ENCODE assay signal across 29 cellular contexts in the genomic region with DNA sequence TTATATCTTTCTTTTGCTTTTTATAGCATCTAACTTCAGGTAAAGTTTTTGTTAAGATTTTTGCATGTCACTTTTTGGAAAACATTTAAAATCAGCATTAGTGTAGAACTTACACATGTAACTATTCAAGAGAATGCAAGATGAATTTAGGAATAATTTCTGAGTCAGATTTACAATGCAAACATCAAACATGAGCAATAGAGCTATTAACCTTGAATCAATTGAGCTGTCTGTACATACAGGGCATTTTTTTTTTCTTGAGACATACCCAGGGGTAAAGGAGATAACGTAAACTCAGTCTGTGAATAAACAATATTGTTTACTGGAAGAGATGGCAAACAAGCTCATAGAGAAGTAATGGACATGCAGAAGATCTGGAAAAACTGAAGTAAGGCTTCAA.
"Had no signal": no experiment of that assay in that cellular context is flagged by ENCODE, and none has a peak within 500 bp of the region (broad histone marks: within the 10 kb centered on the region; RNA-seq: fewer than 3 reads in every experiment).

No MANE protein-coding gene starts in this region.

- H3K36me3 Mint-ChIP-seq: stimulated activated effector memory CD8-positive, alpha-beta T cell treated with anti-CD3 and anti-CD28 coated beads, Interleukin-12 subunit alpha, Interleukin-12 subunit beta, amount 100 ng/mL, for 72 hours; stimulated activated memory B cell treated with anti-CD40 and anti-IgM and Interleukin-4, amounts not matched to agents 10 μg/mL and 1 μg/mL and 100 μg/mL, for 72 hours; stimulated activated naive B cell treated with anti-CD40 and anti-IgM and Interleukin-4, amounts not matched to agents 10 μg/mL and 1 μg/mL and 100 μg/mL, for 72 hours; type B pancreatic cell had no signal

- H3K4me3 Mint-ChIP-seq: stimulated activated effector memory CD8-positive, alpha-beta T cell treated with anti-CD3 and anti-CD28 coated beads, Interleukin-12 subunit alpha, Interleukin-12 subunit beta, amount 100 ng/mL, for 72 hours; stimulated activated memory B cell treated with anti-CD40 and anti-IgM and Interleukin-4, amounts not matched to agents 10 μg/mL and 1 μg/mL and 100 μg/mL, for 72 hours; stimulated activated naive B cell treated with anti-CD40 and anti-IgM and Interleukin-4, amounts not matched to agents 10 μg/mL and 1 μg/mL and 100 μg/mL, for 72 hours; stimulated activated naive CD8-positive, alpha-beta T cell treated with anti-CD3 and anti-CD28 coated beads, Interleukin-15, amount 100 ng/mL, for 72 hours; stimulated activated naive CD8-positive, alpha-beta T cell treated with anti-CD3 and anti-CD28 coated beads, Interleukin-15, Interleukin-2, amounts not matched to agents 100 ng/mL and 50 ng/mL, for 24 hours; type B pancreatic cell had no signal

- H3K9me3 ChIP-seq: suprapubic skin, testis, thoracic aorta, thyroid gland, tibial artery, tibial nerve, transverse colon, upper lobe of left lung, upper lobe of right lung, uterus, vagina had no signal

- H3K27ac Mint-ChIP-seq: stimulated activated effector memory CD8-positive, alpha-beta T cell treated with anti-CD3 and anti-CD28 coated beads, Interleukin-12 subunit alpha, Interleukin-12 subunit beta, amount 100 ng/mL, for 72 hours; stimulated activated memory B cell treated with anti-CD40 and anti-IgM and Interleukin-4, amounts not matched to agents 10 μg/mL and 1 μg/mL and 100 μg/mL, for 72 hours; stimulated activated naive B cell treated with anti-CD40 and anti-IgM and Interleukin-4, amounts not matched to agents 10 μg/mL and 1 μg/mL and 100 μg/mL, for 72 hours; stimulated activated naive CD8-positive, alpha-beta T cell treated with anti-CD3 and anti-CD28 coated beads, Interleukin-15, amount 100 ng/mL, for 72 hours; stimulated activated naive CD8-positive, alpha-beta T cell treated with anti-CD3 and anti-CD28 coated beads, Interleukin-15, Interleukin-2, amounts not matched to agents 100 ng/mL and 50 ng/mL, for 24 hours; type B pancreatic cell had no signal

- H3K27ac ChIP-seq: stomach, suprapubic skin, testis, thoracic aorta, thyroid gland, tibial artery, tibial nerve, transverse colon, upper lobe of left lung, upper lobe of right lung, uterus, vagina had no signal

- H3K36me3 ChIP-seq: stomach, suprapubic skin, thoracic aorta, thyroid gland, tibial artery, tibial nerve, transverse colon, upper lobe of left lung, upper lobe of right lung, uterus, vagina had no signal

- H3K27me3 ChIP-seq: stomach, suprapubic skin, testis, thyroid gland, tibial artery, tibial nerve, transverse colon, upper lobe of left lung, upper lobe of right lung, uterus, vagina had no signal

- H3K4me1 ChIP-seq: stomach, suprapubic skin, testis, thyroid gland, tibial artery, tibial nerve, transverse colon, upper lobe of left lung, upper lobe of right lung, uterus, vagina had no signal

- DNase-seq: stimulated activated CD4-positive, alpha-beta T cell treated with anti-CD3 and anti-CD28 coated beads, Interleukin-2, amount 100 ng/mL, for 48 hours; stimulated activated CD4-positive, alpha-beta T cell treated with anti-CD3 and anti-CD28 coated beads, Interleukin-4, amount 100 ng/mL, for 1 hour; stimulated activated CD4-positive, alpha-beta T cell treated with anti-CD3 and anti-CD28 coated beads, Interleukin-4, amount 100 ng/mL, for 24 hours; stimulated activated CD4-positive, alpha-beta T cell treated with anti-CD3 and anti-CD28 coated beads, Interleukin-4, amount 100 ng/mL, for 4 hours; stimulated activated CD8-positive, alpha-beta memory T cell treated with anti-CD3 and anti-CD28 coated beads, Interleukin-4, amount 100 ng/mL, for 48 hours; stimulated activated naive B cell treated with anti-CD40 and anti-IgM and Interleukin-4, amounts not matched to agents 10 μg/mL and 1 μg/mL and 100 μg/mL, for 72 hours; stimulated activated naive CD4-positive, alpha-beta T cell; stimulated activated naive CD4-positive, alpha-beta T cell treated with Interleukin-2 at 50 U/mL for 16 hours; stimulated activated naive CD8-positive, alpha-beta T cell treated with anti-CD3 and anti-CD28 coated beads, Interleukin-15, amount 100 ng/mL, for 72 hours; stimulated activated naive CD8-positive, alpha-beta T cell treated with anti-CD3 and anti-CD28 coated beads, Interleukin-15, Interleukin-2, amounts not matched to agents 100 U/mL and 50 U/mL, for 24 hours; stomach; substantia nigra; testis; thyroid gland; tibial artery; transverse colon; trophoblast cell; upper lobe of left lung; upper lobe of right lung; uterus had no signal

- H3K9me3 Mint-ChIP-seq: stimulated activated effector memory CD8-positive, alpha-beta T cell treated with anti-CD3 and anti-CD28 coated beads, Interleukin-12 subunit alpha, Interleukin-12 subunit beta, amount 100 ng/mL, for 72 hours; stimulated activated memory B cell treated with anti-CD40 and anti-IgM and Interleukin-4, amounts not matched to agents 10 μg/mL and 1 μg/mL and 100 μg/mL, for 72 hours; stimulated activated naive B cell treated with anti-CD40 and anti-IgM and Interleukin-4, amounts not matched to agents 10 μg/mL and 1 μg/mL and 100 μg/mL, for 72 hours; stimulated activated naive CD8-positive, alpha-beta T cell treated with anti-CD3 and anti-CD28 coated beads, Interleukin-15, amount 100 ng/mL, for 72 hours; stimulated activated naive CD8-positive, alpha-beta T cell treated with anti-CD3 and anti-CD28 coated beads, Interleukin-15, Interleukin-2, amounts not matched to agents 100 ng/mL and 50 ng/mL, for 24 hours; type B pancreatic cell had no signal

- FAIRE-seq: urothelium cell line had no signal

- H3K4me3 ChIP-seq: stomach, suprapubic skin, testis, thoracic aorta, thyroid gland, tibial artery, tibial nerve, transverse colon, upper lobe of left lung, upper lobe of right lung, uterus, vagina had no signal

- ATAC-seq: stimulated activated effector memory CD8-positive, alpha-beta T cell treated with anti-CD3 and anti-CD28 coated beads, Interleukin-12 subunit alpha, Interleukin-12 subunit beta, amount 100 ng/mL, for 72 hours; stimulated activated memory B cell treated with anti-CD40 and anti-IgM and Interleukin-4, amounts not matched to agents 10 μg/mL and 1 μg/mL and 100 μg/mL, for 72 hours; stimulated activated naive B cell treated with anti-CD40 and anti-IgM and Interleukin-4, amounts not matched to agents 10 μg/mL and 1 μg/mL and 100 μg/mL, for 72 hours; stimulated activated naive CD8-positive, alpha-beta T cell treated with anti-CD3 and anti-CD28 coated beads, Interleukin-15, amount 100 ng/mL, for 72 hours; stimulated activated naive CD8-positive, alpha-beta T cell treated with anti-CD3 and anti-CD28 coated beads, Interleukin-15, Interleukin-2, amounts not matched to agents 100 U/mL and 50 U/mL, for 24 hours; upper lobe of right lung had no signal

- H3K27me3 Mint-ChIP-seq: stimulated activated memory B cell treated with anti-CD40 and anti-IgM and Interleukin-4, amounts not matched to agents 10 μg/mL and 1 μg/mL and 100 μg/mL, for 72 hours; stimulated activated naive B cell treated with anti-CD40 and anti-IgM and Interleukin-4, amounts not matched to agents 10 μg/mL and 1 μg/mL and 100 μg/mL, for 72 hours; stimulated activated naive CD8-positive, alpha-beta T cell treated with anti-CD3 and anti-CD28 coated beads, Interleukin-15, amount 100 ng/mL, for 72 hours; stimulated activated naive CD8-positive, alpha-beta T cell treated with anti-CD3 and anti-CD28 coated beads, Interleukin-15, Interleukin-2, amounts not matched to agents 100 ng/mL and 50 ng/mL, for 24 hours; type B pancreatic cell had no signal

- H3K4me1 Mint-ChIP-seq: stimulated activated effector memory CD8-positive, alpha-beta T cell treated with anti-CD3 and anti-CD28 coated beads, Interleukin-12 subunit alpha, Interleukin-12 subunit beta, amount 100 ng/mL, for 72 hours; stimulated activated memory B cell treated with anti-CD40 and anti-IgM and Interleukin-4, amounts not matched to agents 10 μg/mL and 1 μg/mL and 100 μg/mL, for 72 hours; stimulated activated naive B cell treated with anti-CD40 and anti-IgM and Interleukin-4, amounts not matched to agents 10 μg/mL and 1 μg/mL and 100 μg/mL, for 72 hours; stimulated activated naive CD8-positive, alpha-beta T cell treated with anti-CD3 and anti-CD28 coated beads, Interleukin-15, amount 100 ng/mL, for 72 hours had no signal
